Comparison of ENCODE assay signal across 17 cellular contexts in genomic region chr17:48583708-48584582, GRCh38. TPM values are rescaled to one million over a fixed set of nuclear protein-coding genes. Genes with fewer than 3 reads are reported as not detected.
A peak's percentile ranks its signal among the peaks of the same experiment; 100 is the strongest.
DNase-seq lines count a peak whose midpoint lies in the region; ATAC-seq and TF ChIP-seq lines count a peak whose summit lies in the region.
"Had no signal": no experiment of that assay in that cellular context is flagged by ENCODE, and none has a peak within 500 bp of the region (broad histone marks: within the 10 kb centered on the region; RNA-seq: fewer than 3 reads in every experiment).

No MANE protein-coding gene starts in this region.

- TF ChIP-seq CTCF in AG04450 (IDR thresholded peaks at IDR 0.05; ENCODE audit: low read depth, low read length) = no peak

- CTCF ChIA-PET in AG04450 (lab: Charles Lee) = interaction anchor here (0.6 to 1.7 kb wide), 6 partner anchors 16 to 261 kb away, joined by 3 to 15 read pairs (median 4); no protein-coding TSS in a partner anchor

- H3K9me3 ChIP-seq in AG04450 (ENCODE audit: control insufficient read depth, insufficient read depth, low read length) (no peaks in the 10 kb centered on the region; the same call in 1 of the 2 replicates), GM23248 (ENCODE audit: low read depth) (no peaks in the 10 kb centered on the region), muscle layer of colon (ENCODE audit: low read length) (no peaks in the 10 kb centered on the region)
- H3K9me3 ChIP-seq: prostate gland had no signal

- ATAC-seq in HG02588 (IDR thresholded peaks at IDR 0.05; ENCODE audit: unreplicated experiment) (no peak), GM21381 (IDR thresholded peaks at IDR 0.05; ENCODE audit: unreplicated experiment) (no peak), HG03460 (IDR thresholded peaks at IDR 0.05; ENCODE audit: unreplicated experiment) (no peak)
- ATAC-seq: activated CD4-positive, CD25-positive, alpha-beta regulatory T cell treated with anti-CD3 and anti-CD28 coated beads, Interleukin-2, amount 50 U/mL, for 24 hours; stimulated activated memory B cell treated with anti-CD40 and anti-IgM and Interleukin-4, amounts not matched to agents 10 μg/mL and 1 μg/mL and 100 μg/mL, for 72 hours had no signal

- H3K36me3 ChIP-seq in GM23248 (ENCODE audit: low read depth) = no peaks in the 10 kb centered on the region
- H3K36me3 ChIP-seq in muscle layer of colon (ENCODE audit: insufficient read depth, low read length) = no peaks in the 10 kb centered on the region
- H3K36me3 ChIP-seq: prostate gland had no signal

- DNase-seq in AG04450 (ENCODE audit: low read depth, low spot score) (no peak), GM23248 (no peak), ACHN (no peak)
- DNase-seq in activated T-helper 2 cell treated with anti-CD3 and anti-CD28 coated beads, Interferon-gamma antibody, Interleukin-2, Interleukin-4, amounts not matched to agents 10 μg/mL and 5 μg/mL and 100 μg/mL, durations not matched to agents 14 hours and 24 hours and 36 hours (ENCODE audit: low spot score) = no peak
- DNase-seq: erythroblast; midbrain; NCI-H2081; stimulated activated CD4-positive, alpha-beta T cell treated with anti-CD3 and anti-CD28 coated beads, Interleukin-1b, Interleukin-23, amount 100 ng/mL, for 48 hours had no signal

- H3K4me3 Mint-ChIP-seq in activated T-helper 2 cell treated with anti-CD3 and anti-CD28 coated beads, Interferon-gamma antibody, Interleukin-2, Interleukin-4, amounts not matched to agents 10 μg/mL and 5 μg/mL and 100 μg/mL, durations not matched to agents 14 hours and 24 hours and 36 hours (ENCODE audit: low read depth) = peak overlapping the region; percentile 43
- H3K4me3 Mint-ChIP-seq: stimulated activated memory B cell treated with anti-CD40 and anti-IgM and Interleukin-4, amounts not matched to agents 10 μg/mL and 1 μg/mL and 100 μg/mL, for 72 hours had no signal

- intact Hi-C loops in activated T-helper 2 cell treated with anti-CD3 and anti-CD28 coated beads, Interferon-gamma antibody, Interleukin-2, Interleukin-4, amounts not matched to agents 10 μg/mL and 5 μg/mL and 100 μg/mL, durations not matched to agents 14 hours and 24 hours and 36 hours (cut with micrococcal nuclease) = no loop called here

- no peaks in the 10 kb centered on the region for H3K36me3 Mint-ChIP-seq in activated T-helper 2 cell treated with anti-CD3 and anti-CD28 coated beads, Interferon-gamma antibody, Interleukin-2, Interleukin-4, amounts not matched to agents 10 μg/mL and 5 μg/mL and 100 μg/mL, durations not matched to agents 14 hours and 24 hours and 36 hours (ENCODE audit: low read depth)
- H3K36me3 Mint-ChIP-seq: stimulated activated memory B cell treated with anti-CD40 and anti-IgM and Interleukin-4, amounts not matched to agents 10 μg/mL and 1 μg/mL and 100 μg/mL, for 72 hours had no signal

- no peak overlapping the region for H3K27ac Mint-ChIP-seq in activated T-helper 2 cell treated with anti-CD3 and anti-CD28 coated beads, Interferon-gamma antibody, Interleukin-2, Interleukin-4, amounts not matched to agents 10 μg/mL and 5 μg/mL and 100 μg/mL, durations not matched to agents 14 hours and 24 hours and 36 hours
- H3K27ac Mint-ChIP-seq: stimulated activated memory B cell treated with anti-CD40 and anti-IgM and Interleukin-4, amounts not matched to agents 10 μg/mL and 1 μg/mL and 100 μg/mL, for 72 hours had no signal

- H4K20me1 ChIP-seq in GM23248 (ENCODE audit: insufficient read depth) = no peaks in the 10 kb centered on the region

- in situ Hi-C loops in GM23248 (cut with MboI) = no loop called here
- in situ Hi-C loops in ACHN (cut with HindIII; ENCODE audit: low pct_ligation_motif_present, low pct_unique_long_range_greater_than_20kb, low sequenced_read_pairs) = no loop called here

- 92 to 94% methylated on average over 3 of the region's 3 CpGs for whole genome bisulfite sequencing in GM23248 (ENCODE audit: low coverage in 1 of 2, low lambda C conversion rate in 2 of 2, missing lambda C conversion rate in 2 of 2), 2 experiments

- H3K27ac ChIP-seq in AG04450 (ENCODE audit: low read depth, low read length) (peak overlapping the region; percentile 98), GM23248 (peak overlapping the region; percentile 65), muscle layer of colon (ENCODE audit: low read depth, low read length) (peak overlapping the region; percentile 96)
- H3K27ac ChIP-seq: KMS-11, prostate gland had no signal

- peak overlapping the region; percentile 90 for H3K4me3 ChIP-seq in AG04450 (ENCODE audit: low read depth, low read length)
- peak overlapping the region; percentile 90 for H3K4me3 ChIP-seq in GM23248
- peak overlapping the region in 1 of 2 donors; percentile 97 for H3K4me3 ChIP-seq in muscle layer of colon (ENCODE audit: low read depth in 1 of 2, low read length in 2 of 2)
- H3K4me3 ChIP-seq: prostate gland had no signal

- no peaks in the 10 kb centered on the region for H3K9me3 Mint-ChIP-seq in activated T-helper 2 cell treated with anti-CD3 and anti-CD28 coated beads, Interferon-gamma antibody, Interleukin-2, Interleukin-4, amounts not matched to agents 10 μg/mL and 5 μg/mL and 100 μg/mL, durations not matched to agents 14 hours and 24 hours and 36 hours
- H3K9me3 Mint-ChIP-seq: stimulated activated memory B cell treated with anti-CD40 and anti-IgM and Interleukin-4, amounts not matched to agents 10 μg/mL and 1 μg/mL and 100 μg/mL, for 72 hours had no signal

- no peaks in the 10 kb centered on the region for H3K9me2 ChIP-seq in GM23248 (ENCODE audit: insufficient read depth)

- peaks cover 80% of the 10 kb centered on the region for H3K27me3 Mint-ChIP-seq in activated T-helper 2 cell treated with anti-CD3 and anti-CD28 coated beads, Interferon-gamma antibody, Interleukin-2, Interleukin-4, amounts not matched to agents 10 μg/mL and 5 μg/mL and 100 μg/mL, durations not matched to agents 14 hours and 24 hours and 36 hours (ENCODE audit: low read depth)

- no peaks in the 10 kb centered on the region for H3K27me3 ChIP-seq in AG04450 (ENCODE audit: control insufficient read depth, insufficient read depth, low read length)
- no peaks in the 10 kb centered on the region for H3K27me3 ChIP-seq in GM23248 (replicated peaks; ENCODE audit: insufficient read depth)
- H3K27me3 ChIP-seq in muscle layer of colon (ENCODE audit: control insufficient read depth in 1 of 2, insufficient read depth in 2 of 2, low read length in 2 of 2) = no peaks in the 10 kb centered on the region

- peaks cover 30% of the 10 kb centered on the region; the same call in 1 of the 2 replicates for H3F3A ChIP-seq in GM23248 (ENCODE audit: insufficient read depth)

- H3K9ac ChIP-seq in GM23248 (0 out of 2 replicates have a peak overlapping the region, but pooled peaks have one; percentile 6), muscle layer of colon (ENCODE audit: low read length) (peak overlapping the region; percentile 41)
- H3K9ac ChIP-seq: KMS-11 had no signal

- H2AFZ ChIP-seq in GM23248 = no peak overlapping the region

- peaks cover 43% of the 10 kb centered on the region for H3K4me1 Mint-ChIP-seq in activated T-helper 2 cell treated with anti-CD3 and anti-CD28 coated beads, Interferon-gamma antibody, Interleukin-2, Interleukin-4, amounts not matched to agents 10 μg/mL and 5 μg/mL and 100 μg/mL, durations not matched to agents 14 hours and 24 hours and 36 hours (ENCODE audit: low read depth)

- peak overlapping the region; percentile 94 for H3K4me2 ChIP-seq in GM23248 (ENCODE audit: unreplicated experiment)

- H3K4me1 ChIP-seq in GM23248 (ENCODE audit: insufficient read depth) (peaks cover 27% of the 10 kb centered on the region), muscle layer of colon (ENCODE audit: insufficient read depth, low read length) (peaks cover 58% of the 10 kb centered on the region)

- H3K79me2 ChIP-seq in GM23248 (ENCODE audit: insufficient read depth) = peaks cover 48% of the 10 kb centered on the region

- POLR2A ChIA-PET in AG04450 (lab: Yijun Ruan, JAX) = interaction anchor here (1.1 to 1.5 kb wide), 3 partner anchors 14 to 80 kb away, joined by 3 to 5 read pairs (median 4); no protein-coding TSS in a partner anchor

RNA-seq across cellular contexts. Expression of gene HOXB4, which starts 5.8 kb away (rescaled TPM):
- polyA plus RNA-seq in AG04450 (2011; rRNA removed) = 5.8 and 6.1 TPM in 2 replicates
- 8.2 and 9.9 TPM in 2 replicates for polyA minus RNA-seq in AG04450 (2011; rRNA and poly(A)+ RNA removed)
- total RNA-seq in GM23248 (2014; rRNA removed; shearing (Covaris generic)) = 2.2 and 3.3 TPM in 2 replicates
- 0.54 and 1.2 TPM in 2 replicates for polyA plus RNA-seq in GM23248 (2016; fragmentation: Nextera tagmentation; extraction: Ambion mirVana)
- total RNA-seq in activated T-helper 2 cell treated with anti-CD3 and anti-CD28 coated beads, Interferon-gamma antibody, Interleukin-2, Interleukin-4, amounts not matched to agents 10 μg/mL and 5 μg/mL and 100 μg/mL, durations not matched to agents 14 hours and 24 hours and 36 hours = 3.0 and 3.3 TPM in 2 replicates
- total RNA-seq: chondrocyte had no signal

RNA-seq across cellular contexts. Expression of gene HOXB3, which starts 6.1 kb away (rescaled TPM):
- polyA plus RNA-seq in AG04450 (2011; rRNA removed) = 28.3 and 33.0 TPM in 2 replicates
- 12.3 and 12.5 TPM in 2 replicates for polyA minus RNA-seq in AG04450 (2011; rRNA and poly(A)+ RNA removed)
- 1.9 and 4.8 TPM in 2 replicates for total RNA-seq in GM23248 (2014; rRNA removed; shearing (Covaris generic))
- 1.9 and 2.4 TPM in 2 replicates for polyA plus RNA-seq in GM23248 (2016; fragmentation: Nextera tagmentation; extraction: Ambion mirVana)
- 3.8 and 4.6 TPM in 2 replicates for total RNA-seq in activated T-helper 2 cell treated with anti-CD3 and anti-CD28 coated beads, Interferon-gamma antibody, Interleukin-2, Interleukin-4, amounts not matched to agents 10 μg/mL and 5 μg/mL and 100 μg/mL, durations not matched to agents 14 hours and 24 hours and 36 hours

RNA-seq across cellular contexts. Expression of gene HOXB5, which starts 9.6 kb away (rescaled TPM):
- polyA plus RNA-seq in AG04450 (2011; rRNA removed) (9.4 and 9.8 TPM in 2 replicates), GM23248 (2016; fragmentation: Nextera tagmentation; extraction: Ambion mirVana) (1.3 and 2.0 TPM in 2 replicates)
- 4.2 and 4.4 TPM in 2 replicates for polyA minus RNA-seq in AG04450 (2011; rRNA and poly(A)+ RNA removed)
- total RNA-seq in GM23248 (2014; rRNA removed; shearing (Covaris generic)) = 0.22 TPM in 1 of 2 replicates, not detected in the other
- not detected in 2 replicates for total RNA-seq in activated T-helper 2 cell treated with anti-CD3 and anti-CD28 coated beads, Interferon-gamma antibody, Interleukin-2, Interleukin-4, amounts not matched to agents 10 μg/mL and 5 μg/mL and 100 μg/mL, durations not matched to agents 14 hours and 24 hours and 36 hours
- total RNA-seq: chondrocyte had no signal

RNA-seq across cellular contexts. Expression of gene HOXB6, which starts 20.8 kb away (rescaled TPM):
- polyA plus RNA-seq in AG04450 (2011; rRNA removed) (15.4 and 20.4 TPM in 2 replicates), GM23248 (2016; fragmentation: Nextera tagmentation; extraction: Ambion mirVana) (6.2 and 6.6 TPM in 2 replicates)
- polyA minus RNA-seq in AG04450 (2011; rRNA and poly(A)+ RNA removed) = 9.1 and 12.0 TPM in 2 replicates
- total RNA-seq in GM23248 (2014; rRNA removed; shearing (Covaris generic)) = 3.8 and 7.5 TPM in 2 replicates
- 0.52 and 0.62 TPM in 2 replicates for total RNA-seq in activated T-helper 2 cell treated with anti-CD3 and anti-CD28 coated beads, Interferon-gamma antibody, Interleukin-2, Interleukin-4, amounts not matched to agents 10 μg/mL and 5 μg/mL and 100 μg/mL, durations not matched to agents 14 hours and 24 hours and 36 hours
- total RNA-seq: chondrocyte had no signal

RNA-seq across cellular contexts. Expression of gene HOXB7, which starts 26.9 kb away (rescaled TPM):
- 10.1 and 11.3 TPM in 2 replicates for polyA plus RNA-seq in AG04450 (2011; rRNA removed)
- polyA minus RNA-seq in AG04450 (2011; rRNA and poly(A)+ RNA removed) = 2.5 and 2.7 TPM in 2 replicates
- 7.1 and 11.1 TPM in 2 replicates for total RNA-seq in GM23248 (2014; rRNA removed; shearing (Covaris generic))
- polyA plus RNA-seq in GM23248 (2016; fragmentation: Nextera tagmentation; extraction: Ambion mirVana) = 18.9 and 19.4 TPM in 2 replicates
- 0.39 and 0.64 TPM in 2 replicates for total RNA-seq in activated T-helper 2 cell treated with anti-CD3 and anti-CD28 coated beads, Interferon-gamma antibody, Interleukin-2, Interleukin-4, amounts not matched to agents 10 μg/mL and 5 μg/mL and 100 μg/mL, durations not matched to agents 14 hours and 24 hours and 36 hours
- total RNA-seq: chondrocyte had no signal
